ENCODE assay signal across 1 cellular context in genomic region chr1:204104331-204105222, GRCh38.
TF ChIP-seq lines count a peak whose summit lies in the region.

No MANE protein-coding gene starts in this region.

TF ChIP-seq in K562, 482 proteins besides CTCF, POLR2A, EP300 and RAD21 (continued from another document and continues in another):
- TF ChIP-seq CHD7 (IDR thresholded peaks at IDR 0.05; ENCODE audit: low read depth, low read length) (no peak), FOSL1 (tag; conservative IDR thresholded peaks at IDR 0.05) (peak; percentile 81), JUND (IDR thresholded peaks at IDR 0.05; ENCODE audit: borderline replicate concordance, low read depth, low read length) (peak; percentile 21; the same call in 1 of the 2 replicates), JUND (tag; IDR thresholded peaks at IDR 0.05; ENCODE audit: borderline replicate concordance, low read depth, low read length) (no peak), DACH1 (IDR thresholded peaks at IDR 0.05; ENCODE audit: partially characterized antibody) (no peak), ELF2 (CRISPR knock-in tag; IDR thresholded peaks at IDR 0.05) (no peak), ZFPM2 (CRISPR knock-in tag; IDR thresholded peaks at IDR 0.05) (no peak), SRSF3 (IDR thresholded peaks at IDR 0.05; ENCODE audit: insufficient read depth, low read length) (no peak), ZNF609 (CRISPR knock-in tag; IDR thresholded peaks at IDR 0.05; ENCODE audit: borderline replicate concordance) (no peak), SP1 (CRISPR knock-in tag; IDR thresholded peaks at IDR 0.05) (no peak), CHCHD3 (CRISPR knock-in tag; IDR thresholded peaks at IDR 0.05) (no peak), SPI1 (IDR thresholded peaks at IDR 0.05; ENCODE audit: borderline replicate concordance, low read depth, low read length) (peak; percentile 46; the same call in 1 of the 2 replicates), GTF3C2 (IDR thresholded peaks at IDR 0.05; ENCODE audit: borderline replicate concordance, extremely low read depth, insufficient read length) (no peak), CBX3 (IDR thresholded peaks at IDR 0.05; ENCODE audit: borderline replicate concordance in 1 of 2, low read length in 2 of 2) (no peak), GTF2E2 (tag; IDR thresholded peaks at IDR 0.05) (no peak), ZNF655 (CRISPR knock-in tag; IDR thresholded peaks at IDR 0.05) (no peak), ZNF197 (CRISPR knock-in tag; IDR thresholded peaks at IDR 0.05; ENCODE audit: low read depth) (no peak), ZFP36 (IDR thresholded peaks at IDR 0.05; ENCODE audit: low read depth, low read length, partially characterized antibody) (no peak), SMARCA4 (IDR thresholded peaks at IDR 0.05) (no peak), ASH1L (IDR thresholded peaks at IDR 0.05; ENCODE audit: borderline replicate concordance, low read depth, partially characterized antibody) (no peak), HNRNPL (IDR thresholded peaks at IDR 0.05; ENCODE audit: low read depth, low read length) (no peak), HOXB6 (CRISPR knock-in tag; IDR thresholded peaks at IDR 0.05; ENCODE audit: borderline replicate concordance) (no peak), ZNF778 (CRISPR knock-in tag; IDR thresholded peaks at IDR 0.05) (no peak)
- TF ChIP-seq, protein P1, sequence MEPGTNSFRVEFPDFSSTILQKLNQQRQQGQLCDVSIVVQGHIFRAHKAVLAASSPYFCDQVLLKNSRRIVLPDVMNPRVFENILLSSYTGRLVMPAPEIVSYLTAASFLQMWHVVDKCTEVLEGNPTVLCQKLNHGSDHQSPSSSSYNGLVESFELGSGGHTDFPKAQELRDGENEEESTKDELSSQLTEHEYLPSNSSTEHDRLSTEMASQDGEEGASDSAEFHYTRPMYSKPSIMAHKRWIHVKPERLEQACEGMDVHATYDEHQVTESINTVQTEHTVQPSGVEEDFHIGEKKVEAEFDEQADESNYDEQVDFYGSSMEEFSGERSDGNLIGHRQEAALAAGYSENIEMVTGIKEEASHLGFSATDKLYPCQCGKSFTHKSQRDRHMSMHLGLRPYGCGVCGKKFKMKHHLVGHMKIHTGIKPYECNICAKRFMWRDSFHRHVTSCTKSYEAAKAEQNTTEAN (CRISPR knock-in tag; IDR thresholded peaks at IDR 0.05), result no peak
- TF ChIP-seq, protein P2, sequence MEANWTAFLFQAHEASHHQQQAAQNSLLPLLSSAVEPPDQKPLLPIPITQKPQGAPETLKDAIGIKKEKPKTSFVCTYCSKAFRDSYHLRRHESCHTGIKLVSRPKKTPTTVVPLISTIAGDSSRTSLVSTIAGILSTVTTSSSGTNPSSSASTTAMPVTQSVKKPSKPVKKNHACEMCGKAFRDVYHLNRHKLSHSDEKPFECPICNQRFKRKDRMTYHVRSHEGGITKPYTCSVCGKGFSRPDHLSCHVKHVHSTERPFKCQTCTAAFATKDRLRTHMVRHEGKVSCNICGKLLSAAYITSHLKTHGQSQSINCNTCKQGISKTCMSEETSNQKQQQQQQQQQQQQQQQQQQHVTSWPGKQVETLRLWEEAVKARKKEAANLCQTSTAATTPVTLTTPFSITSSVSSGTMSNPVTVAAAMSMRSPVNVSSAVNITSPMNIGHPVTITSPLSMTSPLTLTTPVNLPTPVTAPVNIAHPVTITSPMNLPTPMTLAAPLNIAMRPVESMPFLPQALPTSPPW (CRISPR knock-in tag; IDR thresholded peaks at IDR 0.05), result peak; percentile 51; the same call in 1 of the 2 replicates
- TF ChIP-seq, protein P3, sequence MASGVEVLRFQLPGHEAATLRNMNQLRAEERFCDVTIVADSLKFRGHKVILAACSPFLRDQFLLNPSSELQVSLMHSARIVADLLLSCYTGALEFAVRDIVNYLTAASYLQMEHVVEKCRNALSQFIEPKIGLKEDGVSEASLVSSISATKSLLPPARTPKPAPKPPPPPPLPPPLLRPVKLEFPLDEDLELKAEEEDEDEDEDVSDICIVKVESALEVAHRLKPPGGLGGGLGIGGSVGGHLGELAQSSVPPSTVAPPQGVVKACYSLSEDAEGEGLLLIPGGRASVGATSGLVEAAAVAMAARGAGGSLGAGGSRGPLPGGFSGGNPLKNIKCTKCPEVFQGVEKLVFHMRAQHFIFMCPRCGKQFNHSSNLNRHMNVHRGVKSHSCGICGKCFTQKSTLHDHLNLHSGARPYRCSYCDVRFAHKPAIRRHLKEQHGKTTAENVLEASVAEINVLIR (CRISPR knock-in tag; IDR thresholded peaks at IDR 0.05), result no peak
- TF ChIP-seq, protein P4, sequence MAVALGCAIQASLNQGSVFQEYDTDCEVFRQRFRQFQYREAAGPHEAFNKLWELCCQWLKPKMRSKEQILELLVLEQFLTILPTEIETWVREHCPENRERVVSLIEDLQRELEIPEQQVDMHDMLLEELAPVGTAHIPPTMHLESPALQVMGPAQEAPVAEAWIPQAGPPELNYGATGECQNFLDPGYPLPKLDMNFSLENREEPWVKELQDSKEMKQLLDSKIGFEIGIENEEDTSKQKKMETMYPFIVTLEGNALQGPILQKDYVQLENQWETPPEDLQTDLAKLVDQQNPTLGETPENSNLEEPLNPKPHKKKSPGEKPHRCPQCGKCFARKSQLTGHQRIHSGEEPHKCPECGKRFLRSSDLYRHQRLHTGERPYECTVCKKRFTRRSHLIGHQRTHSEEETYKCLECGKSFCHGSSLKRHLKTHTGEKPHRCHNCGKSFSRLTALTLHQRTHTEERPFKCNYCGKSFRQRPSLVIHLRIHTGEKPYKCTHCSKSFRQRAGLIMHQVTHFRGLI (CRISPR knock-in tag; IDR thresholded peaks at IDR 0.05), result no peak
